ENCODE assay signal across 11 cellular contexts in genomic region chr14:65791551-65791981, GRCh38.
DNase-seq lines count a peak whose midpoint lies in the region; ATAC-seq and TF ChIP-seq lines count a peak whose summit lies in the region.
"Had no signal": no experiment of that assay in that cellular context is flagged by ENCODE, and none has a peak within 500 bp of the region (broad histone marks: within the 10 kb centered on the region; RNA-seq: fewer than 3 reads in every experiment).

No MANE protein-coding gene starts in this region.

- no peaks in the 10 kb centered on the region for H3K36me3 ChIP-seq in CD4-positive, CD25-positive, alpha-beta regulatory T cell (ENCODE audit: control insufficient read depth, insufficient read depth, low read length)
- H3K36me3 ChIP-seq in transverse colon: no peaks in the 10 kb centered on the region
- H3K36me3 ChIP-seq: gastrocnemius medialis, right atrium auricular region had no signal

- no peaks in the 10 kb centered on the region for H3K27me3 ChIP-seq in CD4-positive, CD25-positive, alpha-beta regulatory T cell (ENCODE audit: control insufficient read depth, insufficient read depth, low read length)
- H3K27me3 ChIP-seq in transverse colon: no peaks in the 10 kb centered on the region
- H3K27me3 ChIP-seq: gastrocnemius medialis, right atrium auricular region had no signal

- TF ChIP-seq POLR2A in transverse colon (IDR thresholded peaks at IDR 0.05): no peak

- DNase-seq in CD4-positive, CD25-positive, alpha-beta regulatory T cell: peak in 2 of 3 donors; percentile 6 to 22
- peak; percentile 9 for DNase-seq in HK-2 (ENCODE audit: unreplicated experiment)
- DNase-seq in astrocyte of the cerebellum (ENCODE audit: low read depth): peak; percentile 52
- DNase-seq in memory B cell (ENCODE audit: low spot score in 2 of 2): no peak
- DNase-seq in transverse colon: no peak
- no peak for DNase-seq in NCI-H774 (lab: John Stamatoyannopoulos, UW)
- DNase-seq in GM19240 (ENCODE audit: insufficient read length, low spot score): no peak
- no peak for DNase-seq in GM10266 (ENCODE audit: extremely low spot score)
- DNase-seq: activated CD8-positive, alpha-beta memory T cell treated with anti-CD3 and anti-CD28 coated beads, Interleukin-2, amount 50 U/mL, for 48 hours; gastrocnemius medialis had no signal

- H3K4me3 ChIP-seq in CD4-positive, CD25-positive, alpha-beta regulatory T cell (ENCODE audit: low read depth, low read length): no peak overlapping the region
- H3K4me3 ChIP-seq in astrocyte of the cerebellum (ENCODE audit: low read depth, low read length): no peak overlapping the region
- no peak overlapping the region for H3K4me3 ChIP-seq in transverse colon
- H3K4me3 ChIP-seq: gastrocnemius medialis, right atrium auricular region had no signal

- in situ Hi-C loops in astrocyte of the cerebellum (cut with HindIII; ENCODE audit: low sequenced_read_pairs): no loop called here
- in situ Hi-C loops in transverse colon (cut with MboI; ENCODE audit: low pct_ligation_motif_present in 1 of 4, low pct_unique_long_range_greater_than_20kb in 1 of 4, low sequenced_read_pairs in 3 of 4): no loop called here

- ATAC-seq in CD4-positive, CD25-positive, alpha-beta regulatory T cell (ENCODE audit: low read depth in 2 of 2): peak in 1 of 2 donors; percentile 46
- ATAC-seq in memory B cell (ENCODE audit: low read depth): peak; percentile 73
- ATAC-seq: gastrocnemius medialis had no signal

- H3K4me1 Mint-ChIP-seq in CD4-positive, CD25-positive, alpha-beta regulatory T cell: no peaks in the 10 kb centered on the region
- no peaks in the 10 kb centered on the region for H3K4me1 Mint-ChIP-seq in memory B cell

- TF ChIP-seq EP300 in transverse colon (IDR thresholded peaks at IDR 0.05; ENCODE audit: low read depth): no peak

- no peak overlapping the region for H3K4me3 Mint-ChIP-seq in CD4-positive, CD25-positive, alpha-beta regulatory T cell
- no peak overlapping the region for H3K4me3 Mint-ChIP-seq in memory B cell

- WGBS in transverse colon (ENCODE audit: low coverage in 1 of 2), 2 donors: 66% methylated on average over 4 of the region's 4 CpGs; no CpG with 5 or more reads in 1 of the 2 donors

- H3K9me3 Mint-ChIP-seq in CD4-positive, CD25-positive, alpha-beta regulatory T cell: no peaks in the 10 kb centered on the region
- H3K9me3 Mint-ChIP-seq in memory B cell: no peaks in the 10 kb centered on the region

- no peak overlapping the region for H3K27ac ChIP-seq in CD4-positive, CD25-positive, alpha-beta regulatory T cell (ENCODE audit: insufficient read depth, low read length, poor library complexity, severe bottlenecking)
- H3K27ac ChIP-seq in transverse colon: no peak overlapping the region
- H3K27ac ChIP-seq: gastrocnemius medialis, right atrium auricular region had no signal

- H3K4me1 ChIP-seq in CD4-positive, CD25-positive, alpha-beta regulatory T cell (ENCODE audit: control insufficient read depth, insufficient read depth, low read length, poor library complexity, severe bottlenecking): no peaks in the 10 kb centered on the region
- no peaks in the 10 kb centered on the region for H3K4me1 ChIP-seq in transverse colon
- H3K4me1 ChIP-seq: gastrocnemius medialis, right atrium auricular region had no signal

- H3K27ac Mint-ChIP-seq in CD4-positive, CD25-positive, alpha-beta regulatory T cell: no peak overlapping the region
- no peak overlapping the region for H3K27ac Mint-ChIP-seq in memory B cell

- intact Hi-C loops in transverse colon (cut with DNase I; ENCODE audit: low total_unique reads): no loop called here

- no peaks in the 10 kb centered on the region for H3K27me3 Mint-ChIP-seq in CD4-positive, CD25-positive, alpha-beta regulatory T cell
- H3K27me3 Mint-ChIP-seq in memory B cell: no peaks in the 10 kb centered on the region

- H3K9me3 ChIP-seq in CD4-positive, CD25-positive, alpha-beta regulatory T cell (ENCODE audit: control insufficient read depth in 2 of 2, low read length in 2 of 2): no peaks in the 10 kb centered on the region
- H3K9me3 ChIP-seq in transverse colon: no peaks in the 10 kb centered on the region
- H3K9me3 ChIP-seq: gastrocnemius medialis, right atrium auricular region had no signal

- no peak for TF ChIP-seq CTCF in astrocyte of the cerebellum (IDR thresholded peaks at IDR 0.05; ENCODE audit: low read depth, low read length, missing control alignments)
- no peak for TF ChIP-seq CTCF in transverse colon (IDR thresholded peaks at IDR 0.05)
- TF ChIP-seq CTCF in GM10266 (IDR thresholded peaks at IDR 0.05; ENCODE audit: control insufficient read depth, insufficient read depth, low read depth, missing control alignments): no peak

- no peaks in the 10 kb centered on the region for H3K36me3 Mint-ChIP-seq in CD4-positive, CD25-positive, alpha-beta regulatory T cell
- H3K36me3 Mint-ChIP-seq in memory B cell: no peaks in the 10 kb centered on the region

Comparison
In these comparisons a context has a peak if more than half of its experiments do, and no peak if none do; other contexts are left out.
1. DNase-seq: peak in CD4-positive, CD25-positive, alpha-beta regulatory T cell (2 of 3), HK-2 (single experiment) and astrocyte of the cerebellum (single experiment); none in memory B cell (0 of 2), transverse colon (single experiment), NCI-H774 (single experiment), GM19240 (single experiment) and GM10266 (single experiment).